Comparison of ENCODE assay signal across 2 cellular contexts in genomic region chr10:1020460-1020859, GRCh38.
TF ChIP-seq lines count a peak whose summit lies in the region.

No MANE protein-coding gene starts in this region.

TF ChIP-seq in GM12878, 131 proteins besides CTCF, POLR2A, EP300 and RAD21:
- TF ChIP-seq TBL1XR1 (IDR thresholded peaks at IDR 0.05; ENCODE audit: low read depth, low read length) (no peak), SRF (IDR thresholded peaks at IDR 0.05; ENCODE audit: low read depth in 2 of 2, low read length in 2 of 2) (no peak), ZBTB4 (CRISPR knock-in tag; IDR thresholded peaks at IDR 0.05) (no peak), CHD4 (IDR thresholded peaks at IDR 0.05) (no peak), ESRRA (IDR thresholded peaks at IDR 0.05; ENCODE audit: low read length) (no peak), ELK1 (IDR thresholded peaks at IDR 0.05; ENCODE audit: low read depth, low read length) (no peak), ZNF592 (IDR thresholded peaks at IDR 0.05) (no peak), GABPA (IDR thresholded peaks at IDR 0.05; ENCODE audit: low read depth) (no peak), NFYA (IDR thresholded peaks at IDR 0.05; ENCODE audit: borderline replicate concordance, low read depth, low read length) (no peak), HCFC1 (IDR thresholded peaks at IDR 0.05; ENCODE audit: low read length) (no peak), CHD2 (IDR thresholded peaks at IDR 0.05; ENCODE audit: borderline replicate concordance, low read depth, low read length) (no peak), DPF2 (IDR thresholded peaks at IDR 0.05) (no peak)

TF ChIP-seq in liver, 16 proteins besides CTCF, POLR2A, EP300 and RAD21:
- peak; percentile 31 to 68 for TF ChIP-seq HNF4A (conservative IDR thresholded peaks at IDR 0.05)
- no peak for TF ChIP-seq MAX (IDR thresholded peaks at IDR 0.05)
- no peak for TF ChIP-seq RXRA (IDR thresholded peaks at IDR 0.05)
- no peak for TF ChIP-seq SP1 (IDR thresholded peaks at IDR 0.05)
- no peak for TF ChIP-seq NR2F2 (IDR thresholded peaks at IDR 0.05)
- TF ChIP-seq JUND (IDR thresholded peaks at IDR 0.05): no peak
- TF ChIP-seq ZBTB33 (IDR thresholded peaks at IDR 0.05): no peak
- no peak for TF ChIP-seq FOXA2 (IDR thresholded peaks at IDR 0.05)
TF ChIP-seq in liver: peak in this region for 1.
